In the genomic region with DNA sequence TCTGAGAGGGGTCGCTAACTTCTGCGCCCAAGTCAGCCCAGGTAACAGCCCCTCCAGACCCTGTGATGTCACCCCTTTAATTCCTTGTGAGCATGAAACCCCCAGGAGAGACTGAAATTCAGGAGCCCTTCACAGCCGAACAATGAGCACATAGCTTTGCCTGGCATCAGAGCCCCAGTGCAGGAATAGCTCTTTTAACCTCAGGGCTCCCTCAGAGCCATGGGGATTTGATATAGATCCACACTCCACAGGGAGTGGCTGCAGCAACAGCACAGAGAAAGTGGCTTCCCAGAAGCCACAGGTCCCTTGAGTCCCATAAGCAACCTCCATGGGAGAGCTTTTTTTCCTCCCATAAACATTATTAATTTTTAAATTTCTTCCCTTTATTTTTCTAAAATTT, we compare ENCODE assay signal across 27 cellular contexts.
"Had no signal": no experiment of that assay in that cellular context is flagged by ENCODE, and none has a peak within 500 bp of the region (broad histone marks: within the 10 kb centered on the region; RNA-seq: fewer than 3 reads in every experiment).

No MANE protein-coding gene starts in this region.

- H3K27ac ChIP-seq: ascending aorta, cardiac muscle cell, colonic mucosa, dorsolateral prefrontal cortex, gastroesophageal sphincter, hepatocyte, left ventricle myocardium inferior, parathyroid adenoma, right atrium auricular region, stomach, thyroid gland had no signal

- H3K36me3 ChIP-seq: ascending aorta, cardiac muscle cell, colonic mucosa, gastroesophageal sphincter, left ventricle myocardium inferior, right atrium auricular region, stomach, thyroid gland had no signal

- H3K9me3 ChIP-seq: ascending aorta, colonic mucosa, gastroesophageal sphincter, left ventricle myocardium inferior, right atrium auricular region, stomach, thyroid gland had no signal

- DNase-seq: activated CD4-positive, alpha-beta T cell treated with anti-CD3 and anti-CD28 coated beads for 36 hours; activated CD4-positive, CD25-positive, alpha-beta regulatory T cell; activated effector memory CD4-positive, alpha-beta T cell treated with anti-CD3 and anti-CD28 coated beads, Interleukin-2, amount 50 U/mL, for 16 hours; activated naive CD4-positive, alpha-beta T cell treated with anti-CD3 and anti-CD28 coated beads for 36 hours; activated naive CD8-positive, alpha-beta T cell treated with anti-CD3 and anti-CD28 coated beads for 36 hours; activated T-cell treated with anti-CD3 and anti-CD28 coated beads for 4 hours; cerebellar nuclear complex; colonic mucosa; dorsolateral prefrontal cortex; effector memory CD4-positive, alpha-beta T cell; erythroblast; islet precursor cell; left ventricle myocardium inferior; naive thymus-derived CD4-positive, alpha-beta T cell; occipital lobe; stimulated activated CD4-positive, alpha-beta T cell treated with anti-CD3 and anti-CD28 coated beads, Interleukin-15, amount 100 ng/mL, for 24 hours; stimulated activated CD4-positive, alpha-beta T cell treated with anti-CD3 and anti-CD28 coated beads, Interleukin-2, amount 100 ng/mL, for 24 hours; stimulated activated naive B cell treated with anti-CD40 and anti-IgM and Interleukin-4, amounts not matched to agents 10 μg/mL and 1 μg/mL and 100 μg/mL, for 72 hours; stomach had no signal

- H3K79me2 ChIP-seq: hepatocyte, parathyroid adenoma had no signal

- H3K4me1 ChIP-seq: ascending aorta, colonic mucosa, gastroesophageal sphincter, parathyroid adenoma, right atrium auricular region, thyroid gland had no signal

- H3K4me2 ChIP-seq: hepatocyte had no signal

- H3K27me3 ChIP-seq: ascending aorta, colonic mucosa, dorsolateral prefrontal cortex, gastroesophageal sphincter, hepatocyte, right atrium auricular region, stomach, thyroid gland had no signal

- H3K4me3 ChIP-seq: ascending aorta, cardiac muscle cell, colonic mucosa, dorsolateral prefrontal cortex, gastroesophageal sphincter, hepatocyte, left ventricle myocardium inferior, lung, right atrium auricular region, stomach, thyroid gland had no signal

- H3K9ac ChIP-seq: parathyroid adenoma had no signal
